Comparison of ENCODE assay signal across 13 cellular contexts in genomic region chr17:29620779-29621500, GRCh38. TPM values are rescaled to one million over a fixed set of nuclear protein-coding genes. Genes with fewer than 3 reads are reported as not detected.
DNase-seq lines count a peak whose midpoint lies in the region; ATAC-seq, FAIRE-seq and TF ChIP-seq lines count a peak whose summit lies in the region.
"Had no signal": no experiment of that assay in that cellular context is flagged by ENCODE, and none has a peak within 500 bp of the region (broad histone marks: within the 10 kb centered on the region; RNA-seq: fewer than 3 reads in every experiment).

No MANE protein-coding gene starts in this region.

- no peak overlapping the region for H2BK20ac ChIP-seq in H9 (ENCODE audit: low read depth, low read length, poor library complexity, severe bottlenecking)

- CTCF ChIA-PET in HepG2 (lab: Yijun Ruan, JAX; ENCODE audit: low intra/inter-chr PET ratio, low total read pairs) = no interaction called here
- CTCF ChIA-PET in activated CD4-positive, alpha-beta memory T cell treated with anti-CD3 and anti-CD28 coated beads for 36 hours (lab: Charles Lee) = interaction anchor here (0.6 to 1.4 kb wide), 5 partner anchors 19 to 181 kb away, joined by 3 to 6 read pairs (median 3); no protein-coding TSS in a partner anchor

- H3K27me3 ChIP-seq in HepG2 (ENCODE audit: control insufficient read depth in 1 of 2, insufficient read depth in 2 of 2, low read length in 2 of 2) (peaks cover 4 to 57% of the 10 kb centered on the region in 2 experiments), right lobe of liver (peaks cover 0 to 7% of the 10 kb centered on the region in 2 donors), H9 (ENCODE audit: insufficient read depth, low read length) (peaks cover 10% of the 10 kb centered on the region), ascending aorta (no peaks in the 10 kb centered on the region)
- H3K27me3 ChIP-seq: thyroid gland had no signal

- intact Hi-C loops in HepG2 (cut with micrococcal nuclease; ENCODE audit: unreplicated experiment) = loop anchor here (5.0 kb wide), 1 partner anchor 141 kb away; no protein-coding TSS in a partner anchor
- intact Hi-C loops in right lobe of liver (cut with DNase I) = loop anchor here (10.0 kb wide), 1 partner anchor 154 kb away; no protein-coding TSS in a partner anchor
- intact Hi-C loops in activated CD4-positive, alpha-beta memory T cell treated with anti-CD3 and anti-CD28 coated beads for 36 hours (cut with micrococcal nuclease) = loop anchor here (5.0 to 10.0 kb wide), 2 partner anchors 474 to 484 kb away; no protein-coding TSS in a partner anchor
- intact Hi-C loops in ascending aorta (cut with DNase I) = no loop called here

- TF ChIP-seq CTCF in HepG2 (CRISPR knock-in tag; IDR thresholded peaks at IDR 0.05) (no peak), right lobe of liver (IDR thresholded peaks at IDR 0.05) (no peak), type B pancreatic cell (conservative IDR thresholded peaks at IDR 0.05) (no peak), H9 (conservative IDR thresholded peaks at IDR 0.05) (no peak), ascending aorta (IDR thresholded peaks at IDR 0.05) (no peak)

- H2BK15ac ChIP-seq in H9 (ENCODE audit: low read depth, low read length) = no peak overlapping the region

- H3K4me3 Mint-ChIP-seq in activated CD4-positive, alpha-beta memory T cell treated with anti-CD3 and anti-CD28 coated beads for 36 hours = peak overlapping the region; percentile 78
- H3K4me3 Mint-ChIP-seq in memory B cell (peak overlapping the region; percentile 41), type B pancreatic cell (peak overlapping the region; percentile 57), H9 (peak overlapping the region in 1 of 2 experiments; percentile 84; a peak in 2 of 5 replicates)

- H2BK12ac ChIP-seq in H9 (ENCODE audit: insufficient read length, low read depth, low read length) = no peak overlapping the region

- H3K27me3 Mint-ChIP-seq in activated CD4-positive, alpha-beta memory T cell treated with anti-CD3 and anti-CD28 coated beads for 36 hours = no peaks in the 10 kb centered on the region
- H3K27me3 Mint-ChIP-seq in memory B cell (no peaks in the 10 kb centered on the region), type B pancreatic cell (peaks cover 54% of the 10 kb centered on the region), H9 (ENCODE audit: low read depth) (peaks cover 75% of the 10 kb centered on the region)

- peaks cover 65% of the 10 kb centered on the region for H3K4me1 Mint-ChIP-seq in activated CD4-positive, alpha-beta memory T cell treated with anti-CD3 and anti-CD28 coated beads for 36 hours (ENCODE audit: low read depth)
- H3K4me1 Mint-ChIP-seq in memory B cell = peaks cover 25% of the 10 kb centered on the region
- H3K4me1 Mint-ChIP-seq in type B pancreatic cell (ENCODE audit: unreplicated experiment) = peaks cover 6% of the 10 kb centered on the region
- H3K4me1 Mint-ChIP-seq in H9 = peaks cover 48 to 72% of the 10 kb centered on the region in 2 experiments

- ATAC-seq in HepG2 (no peak), right lobe of liver (no peak), memory B cell (ENCODE audit: low read depth) (no peak)

- H3K9me3 ChIP-seq in HepG2 (ENCODE audit: low read length) (no peaks in the 10 kb centered on the region), right lobe of liver (no peaks in the 10 kb centered on the region), H9 (ENCODE audit: control insufficient read depth, low read depth, low read length) (no peaks in the 10 kb centered on the region), ascending aorta (no peaks in the 10 kb centered on the region)
- H3K9me3 ChIP-seq: thyroid gland had no signal

- in situ Hi-C loops in HepG2 (cut with HindIII; ENCODE audit: extremely low pct_ligation_motif_present, low pct_unique_long_range_greater_than_20kb) = loop anchor here (10.0 kb wide), 1 partner anchor 154 kb away; no protein-coding TSS in a partner anchor

- H3K79me1 ChIP-seq in H9 (ENCODE audit: insufficient read depth, low read depth, low read length, poor library complexity, severe bottlenecking) = no peaks in the 10 kb centered on the region

- POLR2A ChIA-PET in HepG2 (lab: Yijun Ruan, JAX) = no interaction called here
- POLR2A ChIA-PET in activated CD4-positive, alpha-beta memory T cell treated with anti-CD3 and anti-CD28 coated beads for 36 hours (lab: Charles Lee) = no interaction called here

- no peaks in the 10 kb centered on the region for H4K20me1 ChIP-seq in HepG2 (ENCODE audit: insufficient read depth, low read length)
- H4K20me1 ChIP-seq in H9 (ENCODE audit: control insufficient read depth, insufficient read depth, insufficient read length) = no peaks in the 10 kb centered on the region

- H2BK5ac ChIP-seq in H9 (ENCODE audit: insufficient read length, low read length) = no peak overlapping the region

- H3K23me2 ChIP-seq in H9 (ENCODE audit: insufficient read length, low read depth, low read length, poor library complexity, severe bottlenecking) = peaks cover 11% of the 10 kb centered on the region

- no peak overlapping the region for H3T11ph ChIP-seq in H9 (ENCODE audit: low read length)

- no peak overlapping the region for H4K5ac ChIP-seq in H9 (ENCODE audit: insufficient read length, low read depth, low read length)

- no peak overlapping the region for H3K56ac ChIP-seq in H9 (ENCODE audit: insufficient read length, low read depth, low read length)

- no peak for FAIRE-seq in HepG2 (lab: Jason Lieb, UNC)
- FAIRE-seq: islet of Langerhans had no signal

- H3K79me2 ChIP-seq in HepG2 (ENCODE audit: insufficient read depth, low read length) (no peaks in the 10 kb centered on the region), H9 (ENCODE audit: insufficient read depth, low read length) (no peaks in the 10 kb centered on the region)

- H3K27ac ChIP-seq in HepG2 (ENCODE audit: extremely low read length, insufficient read depth, low read length) (no peak overlapping the region), right lobe of liver (no peak overlapping the region), H9 (ENCODE audit: insufficient read length, low read depth, low read length) (no peak overlapping the region), ascending aorta (no peak overlapping the region)
- H3K27ac ChIP-seq: thyroid gland had no signal

- no peaks in the 10 kb centered on the region for H3K9me3 Mint-ChIP-seq in activated CD4-positive, alpha-beta memory T cell treated with anti-CD3 and anti-CD28 coated beads for 36 hours
- H3K9me3 Mint-ChIP-seq in memory B cell (no peaks in the 10 kb centered on the region), type B pancreatic cell (no peaks in the 10 kb centered on the region), H9 (no peaks in the 10 kb centered on the region)

- no peak overlapping the region for H2AK5ac ChIP-seq in H9 (ENCODE audit: insufficient read length, low read length)

- TF ChIP-seq EP300 in HepG2 (IDR thresholded peaks at IDR 0.05; ENCODE audit: low read depth in 2 of 2, low read length in 2 of 2) (no peak), HepG2 (CRISPR knock-in tag; IDR thresholded peaks at IDR 0.05; ENCODE audit: borderline replicate concordance) (no peak)

- H3K4me3 ChIP-seq in HepG2 (replicated peaks in 1 of 3; ENCODE audit: insufficient read depth in 1 of 3, low read depth in 2 of 3, low read length in 3 of 3) = no peak overlapping the region
- no peak overlapping the region for H3K4me3 ChIP-seq in right lobe of liver
- H3K4me3 ChIP-seq in ascending aorta = no peak overlapping the region

- no peak for TF ChIP-seq RAD21 in HepG2 (CRISPR knock-in tag; IDR thresholded peaks at IDR 0.05)

- no peaks in the 10 kb centered on the region for H3K36me3 ChIP-seq in HepG2 (replicated peaks in 1 of 2; ENCODE audit: control insufficient read depth in 1 of 2, insufficient read depth in 2 of 2, low read length in 2 of 2)
- no peaks in the 10 kb centered on the region for H3K36me3 ChIP-seq in right lobe of liver
- H3K36me3 ChIP-seq in ascending aorta = no peaks in the 10 kb centered on the region
- H3K36me3 ChIP-seq: thyroid gland had no signal

- BruUV-seq in HepG2 (replicated peaks; lab: Mats Ljungman, UMichigan) = no TSS peak

- H3K4ac ChIP-seq in H9 (ENCODE audit: low read depth, low read length) = no peak overlapping the region

- H2AFZ ChIP-seq in HepG2 (ENCODE audit: low read length) (no peak overlapping the region), H9 (ENCODE audit: low read length) (no peak overlapping the region)

- no peak overlapping the region for H3K9ac ChIP-seq in HepG2 (ENCODE audit: insufficient read depth, low read depth, low read length)
- H3K9ac ChIP-seq in H9 (ENCODE audit: extremely low read depth, insufficient read length, low read length) = no peak overlapping the region

- no peaks in the 10 kb centered on the region for H3K36me3 Mint-ChIP-seq in activated CD4-positive, alpha-beta memory T cell treated with anti-CD3 and anti-CD28 coated beads for 36 hours
- H3K36me3 Mint-ChIP-seq in memory B cell = no peaks in the 10 kb centered on the region
- no peaks in the 10 kb centered on the region for H3K36me3 Mint-ChIP-seq in type B pancreatic cell
- H3K36me3 Mint-ChIP-seq in H9 (ENCODE audit: insufficient read depth in 1 of 3, low read depth in 3 of 3) = no peaks in the 10 kb centered on the region

- TF ChIP-seq POLR2A in HepG2 (IDR thresholded peaks at IDR 0.05; ENCODE audit: insufficient read depth in 1 of 2, low read depth in 2 of 2, low read length in 2 of 2) = no peak
- TF ChIP-seq POLR2A in right lobe of liver (IDR thresholded peaks at IDR 0.05) = no peak

- WGBS in HepG2 (ENCODE audit: low lambda C conversion rate) = 41% methylated on average over 11 of the region's 12 CpGs
- WGBS in right lobe of liver (ENCODE audit: insufficient coverage, low coverage, low lambda C conversion rate, missing lambda C conversion rate) = 74% methylated on average over 4 of the region's 12 CpGs
- no CpG with 5 or more reads among the region's 12 CpGs for WGBS in H9 (ENCODE audit: extremely low coverage, insufficient read length, low lambda C conversion rate)

- H4K91ac ChIP-seq in H9 (ENCODE audit: insufficient read length, low read depth, low read length) = no peak overlapping the region

- H3K4me2 ChIP-seq in HepG2 (ENCODE audit: low read depth, low read length) (no peak overlapping the region), H9 (ENCODE audit: insufficient read depth, insufficient read length, low read length) (no peak overlapping the region)

- H3K4me1 ChIP-seq in HepG2 (ENCODE audit: insufficient read depth, low read length) (peaks cover 62% of the 10 kb centered on the region), right lobe of liver (peaks cover 0 to 33% (median 11%) of the 10 kb centered on the region in 4 donors), H9 (ENCODE audit: insufficient read depth, low read length) (peaks cover 5% of the 10 kb centered on the region; the same call in 1 of the 2 replicates), ascending aorta (peaks cover 16 to 21% of the 10 kb centered on the region in 2 donors)

- H3K14ac ChIP-seq in H9 (ENCODE audit: insufficient read depth, low read length) = no peak overlapping the region

- H4K8ac ChIP-seq in H9 (replicated peaks; ENCODE audit: insufficient read length, low read depth, low read length) = no peak overlapping the region

- H3K27ac Mint-ChIP-seq in activated CD4-positive, alpha-beta memory T cell treated with anti-CD3 and anti-CD28 coated beads for 36 hours = no peak overlapping the region
- H3K27ac Mint-ChIP-seq in memory B cell (no peak overlapping the region), type B pancreatic cell (no peak overlapping the region), H9 (no peak overlapping the region; a peak in 1 of 7 replicates)

- H2BK120ac ChIP-seq in H9 (ENCODE audit: low read depth, low read length, poor library complexity, severe bottlenecking) = no peak overlapping the region

- no peak overlapping the region for H3K23ac ChIP-seq in H9 (ENCODE audit: insufficient read length, low read depth, low read length)

- DNase-seq in HepG2 (ENCODE audit: low spot score) (no peak), right lobe of liver (no peak), memory B cell (ENCODE audit: low spot score in 2 of 2) (no peak), type B pancreatic cell (ENCODE audit: extremely low spot score, unreplicated experiment) (no peak), H9 (no peak), ascending aorta (ENCODE audit: low spot score in 2 of 2) (no peak), NCI-H748 (lab: John Stamatoyannopoulos, UW; ENCODE audit: unreplicated experiment) (no peak)
- DNase-seq in activated CD4-positive, alpha-beta memory T cell treated with anti-CD3 and anti-CD28 coated beads for 36 hours = no peak
- DNase-seq: activated gamma-delta T cell, NCI-H187 treated with DMSO at 0.1 percent for 48 hours, NCI-H526 treated with DMSO at 0.1 percent for 48 hours had no signal

- no peak overlapping the region for H3K18ac ChIP-seq in H9 (ENCODE audit: insufficient read length, low read depth, low read length)

RNA-seq across cellular contexts. Expression of gene CORO6, which starts 1.8 kb away (rescaled TPM):
- 0.42 TPM in 1 of 2 replicates, not detected in the other for total RNA-seq in HepG2 (2016; rRNA removed; fragmentation: Illumina TruSeq; extraction: Trizol)
- total RNA-seq in HepG2 (2016; cell fraction: cytosol; rRNA removed; fragmentation: Illumina TruSeq; extraction: Trizol; ENCODE audit: low read depth) = 0.10 TPM in 1 of 2 replicates, not detected in the other
- 0.15 and 0.39 TPM in 2 replicates for total RNA-seq in HepG2 (2016; cell fraction: insoluble cytoplasmic fraction; rRNA removed; fragmentation: Illumina TruSeq; extraction: Trizol)
- 0.14 TPM in 1 of 2 replicates, not detected in the other for total RNA-seq in HepG2 (2016; cell fraction: membrane; rRNA removed; fragmentation: Illumina TruSeq; extraction: Trizol)
- 0.38 and 0.71 TPM in 2 replicates for total RNA-seq in HepG2 (2016; cell fraction: nucleus; rRNA removed; fragmentation: Illumina TruSeq; extraction: Trizol)
- polyA plus RNA-seq in HepG2 (2011; rRNA removed) = 0.82 and 1.2 TPM in 2 replicates
- polyA plus RNA-seq in HepG2 (2011; cell fraction: cytosol; rRNA removed) = 0.20 and 0.22 TPM in 2 replicates
- polyA plus RNA-seq in HepG2 (2011; cell fraction: nucleus; rRNA removed) = 10.2 and 12.8 TPM in 2 replicates
- polyA plus RNA-seq in HepG2 (2012) = 0.16 and 0.25 TPM in 2 replicates
- 0.12 TPM in 1 of 2 replicates, not detected in the other for polyA plus RNA-seq in HepG2 (2016; cell fraction: cytosol; fragmentation: Illumina TruSeq; extraction: Trizol; ENCODE audit: low read depth)
- 0.20 TPM in 1 of 2 replicates, not detected in the other for polyA plus RNA-seq in HepG2 (2016; cell fraction: insoluble cytoplasmic fraction; fragmentation: Illumina TruSeq; extraction: Trizol; ENCODE audit: low read depth)
- polyA plus RNA-seq in HepG2 (2016; cell fraction: membrane; fragmentation: Illumina TruSeq; extraction: Trizol; ENCODE audit: low read depth) = not detected in 2 replicates
- polyA plus RNA-seq in HepG2 (2016; cell fraction: nucleus; fragmentation: Illumina TruSeq; extraction: Trizol; ENCODE audit: insufficient read depth, low read depth) = 0.96 and 2.4 TPM in 2 replicates
- 4.6 TPM in 1 of 2 replicates, not detected in the other for polyA minus RNA-seq in HepG2 (2011; rRNA and poly(A)+ RNA removed; ENCODE audit: low replicate concordance)
- not detected in 2 replicates for polyA minus RNA-seq in HepG2 (2011; cell fraction: cytosol; rRNA and poly(A)+ RNA removed)
- polyA minus RNA-seq in HepG2 (2011; cell fraction: nucleus; rRNA and poly(A)+ RNA removed) = 0.50 and 0.52 TPM in 2 replicates
- total RNA-seq in right lobe of liver = 1 to 10 TPM in 2 of 6 experiments, under 1 TPM in 4; 0.37 to 5.1 (median 0.81) TPM
- 10 to 100 TPM; 21.3 to 22.1 TPM for total RNA-seq in activated CD4-positive, alpha-beta memory T cell treated with anti-CD3 and anti-CD28 coated beads for 36 hours
- 2.0 and 6.8 TPM in 2 replicates for total RNA-seq in type B pancreatic cell (ENCODE audit: low replicate concordance)
- total RNA-seq in H9 (2021) = 2.3 and 2.6 TPM in 2 replicates
- total RNA-seq in ascending aorta = 22.0 TPM

RNA-seq across cellular contexts. Expression of gene ANKRD13B, which starts 28.0 kb away (rescaled TPM):
- total RNA-seq in HepG2 (2016; rRNA removed; fragmentation: Illumina TruSeq; extraction: Trizol) = 1.6 and 1.7 TPM in 2 replicates
- total RNA-seq in HepG2 (2016; cell fraction: cytosol; rRNA removed; fragmentation: Illumina TruSeq; extraction: Trizol; ENCODE audit: low read depth) = 0.71 and 0.79 TPM in 2 replicates
- total RNA-seq in HepG2 (2016; cell fraction: insoluble cytoplasmic fraction; rRNA removed; fragmentation: Illumina TruSeq; extraction: Trizol) = 0.76 and 1.6 TPM in 2 replicates
- 1.5 and 1.9 TPM in 2 replicates for total RNA-seq in HepG2 (2016; cell fraction: membrane; rRNA removed; fragmentation: Illumina TruSeq; extraction: Trizol)
- total RNA-seq in HepG2 (2016; cell fraction: nucleus; rRNA removed; fragmentation: Illumina TruSeq; extraction: Trizol) = 2.0 and 2.4 TPM in 2 replicates
- polyA plus RNA-seq in HepG2 (2011; rRNA removed) = 1.8 and 2.2 TPM in 2 replicates
- 0.83 and 1.4 TPM in 2 replicates for polyA plus RNA-seq in HepG2 (2011; cell fraction: cytosol; rRNA removed)
- 9.9 and 14.7 TPM in 2 replicates for polyA plus RNA-seq in HepG2 (2011; cell fraction: nucleus; rRNA removed)
- polyA plus RNA-seq in HepG2 (2012) = 1.2 and 2.1 TPM in 2 replicates
- 0.67 and 0.84 TPM in 2 replicates for polyA plus RNA-seq in HepG2 (2016; cell fraction: cytosol; fragmentation: Illumina TruSeq; extraction: Trizol; ENCODE audit: low read depth)
- polyA plus RNA-seq in HepG2 (2016; cell fraction: insoluble cytoplasmic fraction; fragmentation: Illumina TruSeq; extraction: Trizol; ENCODE audit: low read depth) = 1.7 and 2.2 TPM in 2 replicates
- polyA plus RNA-seq in HepG2 (2016; cell fraction: membrane; fragmentation: Illumina TruSeq; extraction: Trizol; ENCODE audit: low read depth) = 1.7 and 1.9 TPM in 2 replicates
- polyA plus RNA-seq in HepG2 (2016; cell fraction: nucleus; fragmentation: Illumina TruSeq; extraction: Trizol; ENCODE audit: insufficient read depth, low read depth) = 6.1 and 8.4 TPM in 2 replicates
- 3.0 and 21.2 TPM in 2 replicates for polyA minus RNA-seq in HepG2 (2011; rRNA and poly(A)+ RNA removed; ENCODE audit: low replicate concordance)
- 1.5 and 1.8 TPM in 2 replicates for polyA minus RNA-seq in HepG2 (2011; cell fraction: cytosol; rRNA and poly(A)+ RNA removed)
- 0.75 and 1.8 TPM in 2 replicates for polyA minus RNA-seq in HepG2 (2011; cell fraction: nucleus; rRNA and poly(A)+ RNA removed)
- total RNA-seq in right lobe of liver = 1 to 10 TPM in 1 of 6 experiments, under 1 TPM in 5; 0.37 to 1.6 (median 0.88) TPM
- total RNA-seq in activated CD4-positive, alpha-beta memory T cell treated with anti-CD3 and anti-CD28 coated beads for 36 hours = 10 to 100 TPM; 14.1 to 15.1 TPM
- total RNA-seq in type B pancreatic cell (ENCODE audit: low replicate concordance) = 21.0 and 50.5 TPM in 2 replicates
- 21.6 and 24.2 TPM in 2 replicates for total RNA-seq in H9 (2021)
- 16.7 TPM for total RNA-seq in ascending aorta

RNA-seq across cellular contexts. Expression of gene GIT1, which starts 31.5 kb away (rescaled TPM):
- total RNA-seq in HepG2 (2016; rRNA removed; fragmentation: Illumina TruSeq; extraction: Trizol) (12.9 and 14.2 TPM in 2 replicates), right lobe of liver (10 to 100 TPM in 2 of 6 experiments, 1 to 10 TPM in 4; 7.1 to 15.9 (median 8.7) TPM), type B pancreatic cell (ENCODE audit: low replicate concordance) (44.0 and 66.7 TPM in 2 replicates), H9 (2021) (47.0 and 47.4 TPM in 2 replicates), ascending aorta (142 TPM)
- total RNA-seq in HepG2 (2016; cell fraction: cytosol; rRNA removed; fragmentation: Illumina TruSeq; extraction: Trizol; ENCODE audit: low read depth) = 6.7 and 9.1 TPM in 2 replicates
- 11.3 and 13.5 TPM in 2 replicates for total RNA-seq in HepG2 (2016; cell fraction: insoluble cytoplasmic fraction; rRNA removed; fragmentation: Illumina TruSeq; extraction: Trizol)
- 23.5 and 27.1 TPM in 2 replicates for total RNA-seq in HepG2 (2016; cell fraction: membrane; rRNA removed; fragmentation: Illumina TruSeq; extraction: Trizol)
- total RNA-seq in HepG2 (2016; cell fraction: nucleus; rRNA removed; fragmentation: Illumina TruSeq; extraction: Trizol) = 11.7 and 17.3 TPM in 2 replicates
- 30.8 and 31.5 TPM in 2 replicates for polyA plus RNA-seq in HepG2 (2011; rRNA removed)
- polyA plus RNA-seq in HepG2 (2011; cell fraction: cytosol; rRNA removed) = 17.1 and 24.2 TPM in 2 replicates
- polyA plus RNA-seq in HepG2 (2011; cell fraction: nucleus; rRNA removed) = 56.8 and 69.2 TPM in 2 replicates
- polyA plus RNA-seq in HepG2 (2012) = 15.9 and 22.4 TPM in 2 replicates
- 12.0 and 13.0 TPM in 2 replicates for polyA plus RNA-seq in HepG2 (2016; cell fraction: cytosol; fragmentation: Illumina TruSeq; extraction: Trizol; ENCODE audit: low read depth)
- polyA plus RNA-seq in HepG2 (2016; cell fraction: insoluble cytoplasmic fraction; fragmentation: Illumina TruSeq; extraction: Trizol; ENCODE audit: low read depth) = 17.0 and 22.9 TPM in 2 replicates
- 26.3 and 34.9 TPM in 2 replicates for polyA plus RNA-seq in HepG2 (2016; cell fraction: membrane; fragmentation: Illumina TruSeq; extraction: Trizol; ENCODE audit: low read depth)
- 31.9 and 33.9 TPM in 2 replicates for polyA plus RNA-seq in HepG2 (2016; cell fraction: nucleus; fragmentation: Illumina TruSeq; extraction: Trizol; ENCODE audit: insufficient read depth, low read depth)
- 51.4 and 110 TPM in 2 replicates for polyA minus RNA-seq in HepG2 (2011; rRNA and poly(A)+ RNA removed; ENCODE audit: low replicate concordance)
- 17.5 and 20.2 TPM in 2 replicates for polyA minus RNA-seq in HepG2 (2011; cell fraction: cytosol; rRNA and poly(A)+ RNA removed)
- 22.8 and 25.5 TPM in 2 replicates for polyA minus RNA-seq in HepG2 (2011; cell fraction: nucleus; rRNA and poly(A)+ RNA removed)
- 10 to 100 TPM; 51.3 to 54.4 TPM for total RNA-seq in activated CD4-positive, alpha-beta memory T cell treated with anti-CD3 and anti-CD28 coated beads for 36 hours

RNA-seq across cellular contexts. Expression of gene TP53I13, which starts 52.4 kb away (rescaled TPM):
- 9.9 and 25.7 TPM in 2 replicates for total RNA-seq in HepG2 (2016; rRNA removed; fragmentation: Illumina TruSeq; extraction: Trizol)
- total RNA-seq in HepG2 (2016; cell fraction: cytosol; rRNA removed; fragmentation: Illumina TruSeq; extraction: Trizol; ENCODE audit: low read depth) = 17.6 and 23.7 TPM in 2 replicates
- total RNA-seq in HepG2 (2016; cell fraction: insoluble cytoplasmic fraction; rRNA removed; fragmentation: Illumina TruSeq; extraction: Trizol) = 9.5 and 27.0 TPM in 2 replicates
- 15.6 and 16.0 TPM in 2 replicates for total RNA-seq in HepG2 (2016; cell fraction: membrane; rRNA removed; fragmentation: Illumina TruSeq; extraction: Trizol)
- 23.1 and 26.1 TPM in 2 replicates for total RNA-seq in HepG2 (2016; cell fraction: nucleus; rRNA removed; fragmentation: Illumina TruSeq; extraction: Trizol)
- 16.9 and 29.2 TPM in 2 replicates for polyA plus RNA-seq in HepG2 (2011; rRNA removed)
- 15.5 and 31.8 TPM in 2 replicates for polyA plus RNA-seq in HepG2 (2011; cell fraction: cytosol; rRNA removed)
- 136 and 174 TPM in 2 replicates for polyA plus RNA-seq in HepG2 (2011; cell fraction: nucleus; rRNA removed)
- polyA plus RNA-seq in HepG2 (2012) = 12.7 and 18.1 TPM in 2 replicates
- 9.2 and 10.2 TPM in 2 replicates for polyA plus RNA-seq in HepG2 (2016; cell fraction: cytosol; fragmentation: Illumina TruSeq; extraction: Trizol; ENCODE audit: low read depth)
- 8.5 and 9.5 TPM in 2 replicates for polyA plus RNA-seq in HepG2 (2016; cell fraction: insoluble cytoplasmic fraction; fragmentation: Illumina TruSeq; extraction: Trizol; ENCODE audit: low read depth)
- polyA plus RNA-seq in HepG2 (2016; cell fraction: membrane; fragmentation: Illumina TruSeq; extraction: Trizol; ENCODE audit: low read depth) = 10.4 and 10.9 TPM in 2 replicates
- polyA plus RNA-seq in HepG2 (2016; cell fraction: nucleus; fragmentation: Illumina TruSeq; extraction: Trizol; ENCODE audit: insufficient read depth, low read depth) = 51.8 and 59.8 TPM in 2 replicates
- 25.1 and 43.5 TPM in 2 replicates for polyA minus RNA-seq in HepG2 (2011; rRNA and poly(A)+ RNA removed; ENCODE audit: low replicate concordance)
- polyA minus RNA-seq in HepG2 (2011; cell fraction: cytosol; rRNA and poly(A)+ RNA removed) = 18.8 and 20.0 TPM in 2 replicates
- 16.1 and 22.5 TPM in 2 replicates for polyA minus RNA-seq in HepG2 (2011; cell fraction: nucleus; rRNA and poly(A)+ RNA removed)
- total RNA-seq in right lobe of liver = 10 to 100 TPM; 16.8 to 52.4 (median 38.4) TPM
- total RNA-seq in activated CD4-positive, alpha-beta memory T cell treated with anti-CD3 and anti-CD28 coated beads for 36 hours = 10 to 100 TPM; 54.2 to 55.3 TPM
- total RNA-seq in type B pancreatic cell (ENCODE audit: low replicate concordance) = 38.9 and 50.3 TPM in 2 replicates
- 27.1 and 28.1 TPM in 2 replicates for total RNA-seq in H9 (2021)
- 93.7 TPM for total RNA-seq in ascending aorta

RNA-seq across cellular contexts. Expression of gene ABHD15, which starts 54.1 kb away (rescaled TPM):
- total RNA-seq in HepG2 (2016; rRNA removed; fragmentation: Illumina TruSeq; extraction: Trizol) = 4.8 and 7.7 TPM in 2 replicates
- 0.44 and 0.91 TPM in 2 replicates for total RNA-seq in HepG2 (2016; cell fraction: cytosol; rRNA removed; fragmentation: Illumina TruSeq; extraction: Trizol; ENCODE audit: low read depth)
- 5.0 and 7.3 TPM in 2 replicates for total RNA-seq in HepG2 (2016; cell fraction: insoluble cytoplasmic fraction; rRNA removed; fragmentation: Illumina TruSeq; extraction: Trizol)
- total RNA-seq in HepG2 (2016; cell fraction: membrane; rRNA removed; fragmentation: Illumina TruSeq; extraction: Trizol) = 3.2 and 3.6 TPM in 2 replicates
- total RNA-seq in HepG2 (2016; cell fraction: nucleus; rRNA removed; fragmentation: Illumina TruSeq; extraction: Trizol) = 6.6 and 6.7 TPM in 2 replicates
- 2.4 and 2.9 TPM in 2 replicates for polyA plus RNA-seq in HepG2 (2011; rRNA removed)
- polyA plus RNA-seq in HepG2 (2011; cell fraction: cytosol; rRNA removed) = 2.6 and 2.7 TPM in 2 replicates
- 2.3 and 2.7 TPM in 2 replicates for polyA plus RNA-seq in HepG2 (2011; cell fraction: nucleus; rRNA removed)
- polyA plus RNA-seq in HepG2 (2012) = 2.3 and 2.8 TPM in 2 replicates
- polyA plus RNA-seq in HepG2 (2016; cell fraction: cytosol; fragmentation: Illumina TruSeq; extraction: Trizol; ENCODE audit: low read depth) = 0.60 and 0.61 TPM in 2 replicates
- polyA plus RNA-seq in HepG2 (2016; cell fraction: insoluble cytoplasmic fraction; fragmentation: Illumina TruSeq; extraction: Trizol; ENCODE audit: low read depth) = 4.7 and 5.2 TPM in 2 replicates
- polyA plus RNA-seq in HepG2 (2016; cell fraction: membrane; fragmentation: Illumina TruSeq; extraction: Trizol; ENCODE audit: low read depth) = 1.9 and 2.1 TPM in 2 replicates
- polyA plus RNA-seq in HepG2 (2016; cell fraction: nucleus; fragmentation: Illumina TruSeq; extraction: Trizol; ENCODE audit: insufficient read depth, low read depth) = 8.6 and 9.0 TPM in 2 replicates
- 9.2 and 15.6 TPM in 2 replicates for polyA minus RNA-seq in HepG2 (2011; rRNA and poly(A)+ RNA removed; ENCODE audit: low replicate concordance)
- polyA minus RNA-seq in HepG2 (2011; cell fraction: cytosol; rRNA and poly(A)+ RNA removed) = 2.6 and 3.4 TPM in 2 replicates
- polyA minus RNA-seq in HepG2 (2011; cell fraction: nucleus; rRNA and poly(A)+ RNA removed) = 3.6 and 5.5 TPM in 2 replicates
- 10 to 100 TPM in 5 of 6 experiments, 1 to 10 TPM in 1; 7.8 to 27.1 (median 13.7) TPM for total RNA-seq in right lobe of liver
- total RNA-seq in activated CD4-positive, alpha-beta memory T cell treated with anti-CD3 and anti-CD28 coated beads for 36 hours = 1 to 10 TPM; 8.9 to 9.8 TPM
- total RNA-seq in type B pancreatic cell (ENCODE audit: low replicate concordance) = 11.6 and 12.2 TPM in 2 replicates
- total RNA-seq in H9 (2021) = 1.7 and 2.5 TPM in 2 replicates
- total RNA-seq in ascending aorta = 11.0 TPM
